Comparison of ENCODE assay signal across 2 cellular contexts in genomic region chr15:42275780-42276395, GRCh38.
TF ChIP-seq lines count a peak whose summit lies in the region.

No MANE protein-coding gene starts in this region.

TF ChIP-seq in A549, 52 proteins besides CTCF, POLR2A, EP300 and RAD21:
- no peak for TF ChIP-seq MAFK (IDR thresholded peaks at IDR 0.05; ENCODE audit: partially characterized antibody)
- no peak for TF ChIP-seq MAZ (IDR thresholded peaks at IDR 0.05; ENCODE audit: borderline replicate concordance, low read depth, low read length)
- no peak for TF ChIP-seq NFE2L2 (conservative IDR thresholded peaks at IDR 0.05; ENCODE audit: low read length)
- no peak for TF ChIP-seq POLR2AphosphoS2 (conservative IDR thresholded peaks at IDR 0.05; ENCODE audit: low read length)
- TF ChIP-seq RCOR1 (IDR thresholded peaks at IDR 0.05; ENCODE audit: low read depth, low read length), result no peak
- no peak for TF ChIP-seq BCL3 (IDR thresholded peaks at IDR 0.05)
- TF ChIP-seq RFX5 (IDR thresholded peaks at IDR 0.05), result no peak
- TF ChIP-seq ZC3H11A (IDR thresholded peaks at IDR 0.05), result no peak
- no peak for TF ChIP-seq CBX2 (IDR thresholded peaks at IDR 0.05; ENCODE audit: borderline replicate concordance, low read depth)
- no peak for TF ChIP-seq CHD4 (IDR thresholded peaks at IDR 0.05; ENCODE audit: borderline replicate concordance)
- no peak for TF ChIP-seq PHF8 (IDR thresholded peaks at IDR 0.05; ENCODE audit: borderline replicate concordance, low read depth)
- TF ChIP-seq PBX3 (IDR thresholded peaks at IDR 0.05), result no peak
- no peak for TF ChIP-seq HEYL (CRISPR knock-in tag; IDR thresholded peaks at IDR 0.05)
- TF ChIP-seq HOXB13 (CRISPR knock-in tag; IDR thresholded peaks at IDR 0.05; ENCODE audit: low read depth), result no peak

TF ChIP-seq in GM12878, 131 proteins besides CTCF, POLR2A, EP300 and RAD21:
- TF ChIP-seq BCL11A (IDR thresholded peaks at IDR 0.05; ENCODE audit: low read depth, low read length), result no peak
- TF ChIP-seq CREB1 (IDR thresholded peaks at IDR 0.05; ENCODE audit: low read depth), result no peak
- no peak for TF ChIP-seq POLR2AphosphoS2 (IDR thresholded peaks at IDR 0.05; ENCODE audit: low read depth, low read length)
- TF ChIP-seq RUNX3 (IDR thresholded peaks at IDR 0.05; ENCODE audit: low read length), result 0 out of 2 replicates have a peak, but pooled peaks have one; percentile 20
- TF ChIP-seq, protein P1, sequence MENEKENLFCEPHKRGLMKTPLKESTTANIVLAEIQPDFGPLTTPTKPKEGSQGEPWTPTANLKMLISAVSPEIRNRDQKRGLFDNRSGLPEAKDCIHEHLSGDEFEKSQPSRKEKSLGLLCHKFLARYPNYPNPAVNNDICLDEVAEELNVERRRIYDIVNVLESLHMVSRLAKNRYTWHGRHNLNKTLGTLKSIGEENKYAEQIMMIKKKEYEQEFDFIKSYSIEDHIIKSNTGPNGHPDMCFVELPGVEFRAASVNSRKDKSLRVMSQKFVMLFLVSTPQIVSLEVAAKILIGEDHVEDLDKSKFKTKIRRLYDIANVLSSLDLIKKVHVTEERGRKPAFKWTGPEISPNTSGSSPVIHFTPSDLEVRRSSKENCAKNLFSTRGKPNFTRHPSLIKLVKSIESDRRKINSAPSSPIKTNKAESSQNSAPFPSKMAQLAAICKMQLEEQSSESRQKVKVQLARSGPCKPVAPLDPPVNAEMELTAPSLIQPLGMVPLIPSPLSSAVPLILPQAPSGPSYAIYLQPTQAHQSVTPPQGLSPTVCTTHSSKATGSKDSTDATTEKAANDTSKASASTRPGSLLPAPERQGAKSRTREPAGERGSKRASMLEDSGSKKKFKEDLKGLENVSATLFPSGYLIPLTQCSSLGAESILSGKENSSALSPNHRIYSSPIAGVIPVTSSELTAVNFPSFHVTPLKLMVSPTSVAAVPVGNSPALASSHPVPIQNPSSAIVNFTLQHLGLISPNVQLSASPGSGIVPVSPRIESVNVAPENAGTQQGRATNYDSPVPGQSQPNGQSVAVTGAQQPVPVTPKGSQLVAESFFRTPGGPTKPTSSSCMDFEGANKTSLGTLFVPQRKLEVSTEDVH (IDR thresholded peaks at IDR 0.05; ENCODE audit: low read depth, partially characterized antibody), result no peak
